Comparison of ENCODE assay signal across 22 cellular contexts in genomic region chr2:4091013-4091412, GRCh38.
"Had no signal": no experiment of that assay in that cellular context is flagged by ENCODE, and none has a peak within 500 bp of the region (broad histone marks: within the 10 kb centered on the region; RNA-seq: fewer than 3 reads in every experiment).

No MANE protein-coding gene starts in this region.

- H3K4me3 Mint-ChIP-seq: activated B cell treated with CpG ODN at 0.5 μM for 24 hours; activated CD4-positive, alpha-beta memory T cell treated with anti-CD3 and anti-CD28 coated beads, Interleukin-2, amount 10 ng/mL, durations not matched to agents 7 days and 5 days; activated CD8-positive, alpha-beta memory T cell treated with anti-CD3 and anti-CD28 coated beads, Interleukin-2, amount 10 ng/mL, durations not matched to agents 7 days and 5 days; activated naive CD8-positive, alpha-beta T cell treated with anti-CD3 and anti-CD28 coated beads, Interleukin-2, amount 10 ng/mL, durations not matched to agents 7 days and 5 days; effector memory CD8-positive, alpha-beta T cell; natural killer cell treated with Interleukin-12 subunit alpha and Interleukin-12 subunit beta and Interleukin-15 and Interleukin-18, amount 100 ng/mL, for 72 hours; stimulated activated naive CD8-positive, alpha-beta T cell treated with anti-CD3 and anti-CD28 coated beads, Interleukin-15, amount 100 ng/mL, for 72 hours had no signal

- H3K4me1 ChIP-seq: prostate gland, right lobe of liver, vagina had no signal

- ATAC-seq: activated CD8-positive, alpha-beta memory T cell treated with anti-CD3 and anti-CD28 coated beads, Interleukin-2, amount 10 ng/mL, durations not matched to agents 7 days and 5 days; effector memory CD8-positive, alpha-beta T cell; left lobe of liver; natural killer cell treated with Interleukin-12 subunit alpha and Interleukin-12 subunit beta and Interleukin-15 and Interleukin-18, amount 100 ng/mL, for 72 hours; right lobe of liver; stimulated activated naive CD8-positive, alpha-beta T cell treated with anti-CD3 and anti-CD28 coated beads, Interleukin-15, amount 100 ng/mL, for 72 hours had no signal

- H3K27ac ChIP-seq: cardiac muscle cell, prostate gland, right lobe of liver, vagina had no signal

- H3K27me3 Mint-ChIP-seq: activated B cell treated with CpG ODN at 0.5 μM for 24 hours; activated CD4-positive, alpha-beta memory T cell treated with anti-CD3 and anti-CD28 coated beads, Interleukin-2, amount 10 ng/mL, durations not matched to agents 7 days and 5 days; activated CD8-positive, alpha-beta memory T cell treated with anti-CD3 and anti-CD28 coated beads, Interleukin-2, amount 10 ng/mL, durations not matched to agents 7 days and 5 days; activated naive CD8-positive, alpha-beta T cell treated with anti-CD3 and anti-CD28 coated beads, Interleukin-2, amount 10 ng/mL, durations not matched to agents 7 days and 5 days; effector memory CD8-positive, alpha-beta T cell; natural killer cell treated with Interleukin-12 subunit alpha and Interleukin-12 subunit beta and Interleukin-15 and Interleukin-18, amount 100 ng/mL, for 72 hours; stimulated activated naive CD8-positive, alpha-beta T cell treated with anti-CD3 and anti-CD28 coated beads, Interleukin-15, amount 100 ng/mL, for 72 hours had no signal

- H3K36me3 Mint-ChIP-seq: activated CD8-positive, alpha-beta memory T cell treated with anti-CD3 and anti-CD28 coated beads, Interleukin-2, amount 10 ng/mL, durations not matched to agents 7 days and 5 days; activated naive CD8-positive, alpha-beta T cell treated with anti-CD3 and anti-CD28 coated beads, Interleukin-2, amount 10 ng/mL, durations not matched to agents 7 days and 5 days; natural killer cell treated with Interleukin-12 subunit alpha and Interleukin-12 subunit beta and Interleukin-15 and Interleukin-18, amount 100 ng/mL, for 72 hours had no signal

- H3K27ac Mint-ChIP-seq: activated B cell treated with CpG ODN at 0.5 μM for 24 hours; activated CD4-positive, alpha-beta memory T cell treated with anti-CD3 and anti-CD28 coated beads, Interleukin-2, amount 10 ng/mL, durations not matched to agents 7 days and 5 days; activated CD8-positive, alpha-beta memory T cell treated with anti-CD3 and anti-CD28 coated beads, Interleukin-2, amount 10 ng/mL, durations not matched to agents 7 days and 5 days; activated naive CD8-positive, alpha-beta T cell treated with anti-CD3 and anti-CD28 coated beads, Interleukin-2, amount 10 ng/mL, durations not matched to agents 7 days and 5 days; effector memory CD8-positive, alpha-beta T cell; natural killer cell treated with Interleukin-12 subunit alpha and Interleukin-12 subunit beta and Interleukin-15 and Interleukin-18, amount 100 ng/mL, for 72 hours; stimulated activated naive CD8-positive, alpha-beta T cell treated with anti-CD3 and anti-CD28 coated beads, Interleukin-15, amount 100 ng/mL, for 72 hours had no signal

- DNase-seq: activated B cell treated with CpG ODN at 0.5 μM for 24 hours; activated CD4-positive, alpha-beta memory T cell treated with anti-CD3 and anti-CD28 coated beads, Interleukin-2, amount 10 ng/mL, durations not matched to agents 7 days and 5 days; activated CD4-positive, alpha-beta T cell treated with anti-CD3 and anti-CD28 coated beads for 48 hours; activated CD8-positive, alpha-beta memory T cell treated with anti-CD3 and anti-CD28 coated beads, Interleukin-2, amount 10 ng/mL, durations not matched to agents 7 days and 5 days; activated naive CD4-positive, alpha-beta T cell; activated naive CD8-positive, alpha-beta T cell treated with anti-CD3 and anti-CD28 coated beads, Interleukin-2, amount 10 ng/mL, durations not matched to agents 7 days and 5 days; amygdala; dermis blood vessel endothelial cell; effector memory CD8-positive, alpha-beta T cell; hypothalamus; right lobe of liver; small intestine; stimulated activated CD4-positive, alpha-beta T cell treated with anti-CD3 and anti-CD28 coated beads, Interleukin-4, amount 100 ng/mL, for 1 hour; stimulated activated naive CD8-positive, alpha-beta T cell treated with anti-CD3 and anti-CD28 coated beads, Interleukin-15, amount 100 ng/mL, for 72 hours; T-helper 9 cell; trophoblast cell had no signal

- H3K9me3 Mint-ChIP-seq: activated B cell treated with CpG ODN at 0.5 μM for 24 hours; activated naive CD8-positive, alpha-beta T cell treated with anti-CD3 and anti-CD28 coated beads, Interleukin-2, amount 10 ng/mL, durations not matched to agents 7 days and 5 days had no signal

- H3K27me3 ChIP-seq: cardiac muscle cell, right lobe of liver, vagina had no signal

- H3K9me3 ChIP-seq: prostate gland, right lobe of liver, vagina had no signal

- H3K4me3 ChIP-seq: cardiac muscle cell, lung, prostate gland, right lobe of liver, vagina had no signal

- H3K4me1 Mint-ChIP-seq: activated B cell treated with CpG ODN at 0.5 μM for 24 hours; activated CD4-positive, alpha-beta memory T cell treated with anti-CD3 and anti-CD28 coated beads, Interleukin-2, amount 10 ng/mL, durations not matched to agents 7 days and 5 days; activated CD8-positive, alpha-beta memory T cell treated with anti-CD3 and anti-CD28 coated beads, Interleukin-2, amount 10 ng/mL, durations not matched to agents 7 days and 5 days; activated naive CD8-positive, alpha-beta T cell treated with anti-CD3 and anti-CD28 coated beads, Interleukin-2, amount 10 ng/mL, durations not matched to agents 7 days and 5 days; stimulated activated naive CD8-positive, alpha-beta T cell treated with anti-CD3 and anti-CD28 coated beads, Interleukin-15, amount 100 ng/mL, for 72 hours had no signal

- H3K36me3 ChIP-seq: cardiac muscle cell, prostate gland, right lobe of liver, vagina had no signal
